Comparison of ENCODE assay signal across 24 cellular contexts in the genomic region with DNA sequence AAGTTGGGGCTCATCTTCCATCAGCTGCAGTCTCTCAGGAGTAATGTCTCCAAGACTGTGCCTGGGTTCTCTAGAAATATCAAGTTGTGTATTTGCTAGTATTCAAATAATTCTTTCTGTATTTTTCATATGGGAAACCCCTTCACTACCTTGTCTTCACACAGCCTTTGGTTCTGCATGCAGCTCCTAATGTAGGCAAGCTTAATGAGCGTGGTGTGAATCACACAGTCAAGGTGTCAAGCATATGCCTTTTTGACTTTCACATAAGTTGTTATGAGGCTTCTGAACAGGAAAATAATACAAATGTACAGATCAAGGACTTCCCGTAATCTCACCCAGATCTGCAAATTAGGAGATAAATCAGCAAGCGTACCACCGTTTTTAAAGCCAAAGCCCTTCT. TPM values are rescaled to one million over a fixed set of nuclear protein-coding genes. Genes with fewer than 3 reads are reported as not detected.
A peak's percentile ranks its signal among the peaks of the same experiment; 100 is the strongest.
DNase-seq lines count a peak whose midpoint lies in the region; ATAC-seq, FAIRE-seq and TF ChIP-seq lines count a peak whose summit lies in the region.
"Had no signal": no experiment of that assay in that cellular context is flagged by ENCODE, and none has a peak within 500 bp of the region (broad histone marks: within the 10 kb centered on the region; RNA-seq: fewer than 3 reads in every experiment).

A gene with protein sequence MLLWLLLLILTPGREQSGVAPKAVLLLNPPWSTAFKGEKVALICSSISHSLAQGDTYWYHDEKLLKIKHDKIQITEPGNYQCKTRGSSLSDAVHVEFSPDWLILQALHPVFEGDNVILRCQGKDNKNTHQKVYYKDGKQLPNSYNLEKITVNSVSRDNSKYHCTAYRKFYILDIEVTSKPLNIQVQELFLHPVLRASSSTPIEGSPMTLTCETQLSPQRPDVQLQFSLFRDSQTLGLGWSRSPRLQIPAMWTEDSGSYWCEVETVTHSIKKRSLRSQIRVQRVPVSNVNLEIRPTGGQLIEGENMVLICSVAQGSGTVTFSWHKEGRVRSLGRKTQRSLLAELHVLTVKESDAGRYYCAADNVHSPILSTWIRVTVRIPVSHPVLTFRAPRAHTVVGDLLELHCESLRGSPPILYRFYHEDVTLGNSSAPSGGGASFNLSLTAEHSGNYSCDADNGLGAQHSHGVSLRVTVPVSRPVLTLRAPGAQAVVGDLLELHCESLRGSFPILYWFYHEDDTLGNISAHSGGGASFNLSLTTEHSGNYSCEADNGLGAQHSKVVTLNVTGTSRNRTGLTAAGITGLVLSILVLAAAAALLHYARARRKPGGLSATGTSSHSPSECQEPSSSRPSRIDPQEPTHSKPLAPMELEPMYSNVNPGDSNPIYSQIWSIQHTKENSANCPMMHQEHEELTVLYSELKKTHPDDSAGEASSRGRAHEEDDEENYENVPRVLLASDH (minus strand): TSS at position 59 of the 400 bp plus-strand sequence. CDS start 280 bp downstream, outside the sequence.

- peak; percentile 65 for FAIRE-seq in GM18507 (lab: Jason Lieb, UNC)

- H4K20me1 ChIP-seq in SU-DHL-6 (ENCODE audit: low read depth, low read length) = no peaks in the 10 kb centered on the region

- H3K4me2 ChIP-seq in SU-DHL-6 (ENCODE audit: low read depth, low read length, poor library complexity, severe bottlenecking) = peak within 1 kb of the TSS; percentile 97

- intact Hi-C loops in mucosa of descending colon (cut with DNase I, micrococcal nuclease) = no loop called here

- peak within 1 kb of the TSS; percentile 60 for H3K4me3 ChIP-seq in SU-DHL-6 (ENCODE audit: insufficient read depth, low read length, poor library complexity, severe bottlenecking)
- no peak within 1 kb of the TSS for H3K4me3 ChIP-seq in mucosa of descending colon
- H3K4me3 ChIP-seq: upper lobe of left lung had no signal

- peaks cover 19% of the 10 kb centered on the region; the same call in 1 of the 2 replicates for H3K36me3 ChIP-seq in SU-DHL-6 (ENCODE audit: low read length)
- H3K36me3 ChIP-seq in mucosa of descending colon (ENCODE audit: low read depth) = no peaks in the 10 kb centered on the region
- H3K36me3 ChIP-seq: upper lobe of left lung had no signal

- H3K9ac ChIP-seq in SU-DHL-6 (ENCODE audit: low read length) = peak within 1 kb of the TSS; percentile 89

- no peaks in the 10 kb centered on the region for H3K9me3 ChIP-seq in SU-DHL-6 (ENCODE audit: insufficient read depth, low read length)
- no peaks in the 10 kb centered on the region for H3K9me3 ChIP-seq in mucosa of descending colon
- H3K9me3 ChIP-seq: upper lobe of left lung had no signal

- H3K79me2 ChIP-seq in SU-DHL-6 (ENCODE audit: insufficient read depth, low read length) = peaks cover 73% of the 10 kb centered on the region

- H3K27me3 ChIP-seq in SU-DHL-6 (ENCODE audit: low read length) = no peaks in the 10 kb centered on the region
- H3K27me3 ChIP-seq: upper lobe of left lung had no signal

- ATAC-seq in mucosa of descending colon = peak; percentile 41

- H3K9me2 ChIP-seq in SU-DHL-6 (replicated peaks; ENCODE audit: insufficient read depth, low read length) = no peaks in the 10 kb centered on the region

- H3K4me1 ChIP-seq in mucosa of descending colon (ENCODE audit: low read depth) = no peaks in the 10 kb centered on the region
- H3K4me1 ChIP-seq: upper lobe of left lung had no signal

- no peak within 1 kb of the TSS for H2AFZ ChIP-seq in SU-DHL-6 (ENCODE audit: low read depth, low read length, severe bottlenecking)

- H3F3A ChIP-seq in SU-DHL-6 (ENCODE audit: insufficient read depth) = peaks cover 77% of the 10 kb centered on the region

- peak within 1 kb of the TSS; percentile 94 for H3K27ac ChIP-seq in SU-DHL-6 (ENCODE audit: low read depth, low read length)
- no peak within 1 kb of the TSS for H3K27ac ChIP-seq in substantia nigra (ENCODE audit: low read depth, low read length, poor library complexity, severe bottlenecking)
- H3K27ac ChIP-seq: 22Rv1, upper lobe of left lung had no signal

- TF ChIP-seq CTCF in SU-DHL-6 (IDR thresholded peaks at IDR 0.05; ENCODE audit: insufficient read depth, low read length, poor library complexity, severe bottlenecking) (no peak), mucosa of descending colon (IDR thresholded peaks at IDR 0.05) (no peak)

- peak; percentile 31 for DNase-seq in NK-92 treated with Interleukin-12 subunit alpha and Interleukin-12 subunit beta, amount 100 ng/mL, for 24 hours (lab: John Stamatoyannopoulos, UW)
- DNase-seq in NK-92 (lab: John Stamatoyannopoulos, UW; ENCODE audit: unreplicated experiment) = no peak
- DNase-seq in GM18507 (ENCODE audit: extremely low spot score, insufficient read length, low read depth) = no peak
- DNase-seq in mucosa of descending colon = no peak
- DNase-seq in substantia nigra (lab: John Stamatoyannopoulos, UW) = no peak
- DNase-seq in NOMO-1 (lab: John Stamatoyannopoulos, UW; ENCODE audit: unreplicated experiment in 2 of 2) = no peak
- no peak for DNase-seq in NCI-H2171 (lab: John Stamatoyannopoulos, UW)
- DNase-seq: activated CD4-positive, alpha-beta T cell treated with anti-CD3 and anti-CD28 coated beads for 1 hour; activated gamma-delta T cell; amygdala; COR-L47; DMS79; glutamatergic neuron; H9; kidney glomerular epithelial cell; NCI-H1436 treated with DMSO at 0.1 percent for 48 hours; NCI-H526 treated with DMSO at 0.1 percent for 48 hours; stimulated activated CD4-positive, alpha-beta T cell treated with anti-CD3 and anti-CD28 coated beads, Interleukin-4, amount 100 ng/mL, for 24 hours; upper lobe of left lung had no signal

RNA-seq across cellular contexts. Expression of the gene that starts here (rescaled TPM):
- under 1 TPM in 2 of 3 donors, not detected in 1; 0.36 to 0.69 TPM for total RNA-seq in mucosa of descending colon
- total RNA-seq: fibroblast of lung, H9, lung microvascular endothelial cell, myocyte had no signal

Comparison
In these comparisons a context has a peak if more than half of its experiments do, and no peak if none do; other contexts are left out.
1. Peak in ATAC-seq in mucosa of descending colon; RNA of the gene not detected or under 1 TPM.